Comparison of ENCODE assay signal across 20 cellular contexts in genomic region chr9:35713578-35713977, GRCh38. TPM values are rescaled to one million over a fixed set of nuclear protein-coding genes. Genes with fewer than 3 reads are reported as not detected.
DNase-seq lines count a peak whose midpoint lies in the region; ATAC-seq and TF ChIP-seq lines count a peak whose summit lies in the region.
"Had no signal": no experiment of that assay in that cellular context is flagged by ENCODE, and none has a peak within 500 bp of the region (broad histone marks: within the 10 kb centered on the region; RNA-seq: fewer than 3 reads in every experiment).

No MANE protein-coding gene starts in this region.

- H3K4me3 Mint-ChIP-seq in activated T-cell treated with anti-CD3 and anti-CD28 coated beads, Interleukin-2, amount 50 U/mL, for 24 hours, result no peak overlapping the region
- H3K4me3 Mint-ChIP-seq in chondrocyte (ENCODE audit: unreplicated experiment), result no peak overlapping the region
- H3K4me3 Mint-ChIP-seq in stimulated activated effector memory CD8-positive, alpha-beta T cell treated with anti-CD3 and anti-CD28 coated beads, Interleukin-12 subunit alpha, Interleukin-12 subunit beta, amount 100 ng/mL, for 72 hours, result no peak overlapping the region
- H3K4me3 Mint-ChIP-seq in activated naive CD4-positive, alpha-beta T cell treated with anti-CD3 and anti-CD28 coated beads, Interleukin-2, amount 10 ng/mL, durations not matched to agents 7 days and 5 days, result no peak overlapping the region

- peak overlapping the region; percentile 44 for H3K27ac Mint-ChIP-seq in activated T-cell treated with anti-CD3 and anti-CD28 coated beads, Interleukin-2, amount 50 U/mL, for 24 hours
- H3K27ac Mint-ChIP-seq in chondrocyte (ENCODE audit: unreplicated experiment), result peak overlapping the region; percentile 77
- H3K27ac Mint-ChIP-seq in stimulated activated effector memory CD8-positive, alpha-beta T cell treated with anti-CD3 and anti-CD28 coated beads, Interleukin-12 subunit alpha, Interleukin-12 subunit beta, amount 100 ng/mL, for 72 hours, result peak overlapping the region; percentile 81
- no peak overlapping the region for H3K27ac Mint-ChIP-seq in activated naive CD4-positive, alpha-beta T cell treated with anti-CD3 and anti-CD28 coated beads, Interleukin-2, amount 10 ng/mL, durations not matched to agents 7 days and 5 days

- no peaks in the 10 kb centered on the region for H3K9me3 Mint-ChIP-seq in activated T-cell treated with anti-CD3 and anti-CD28 coated beads, Interleukin-2, amount 50 U/mL, for 24 hours
- H3K9me3 Mint-ChIP-seq in chondrocyte (ENCODE audit: low read depth), result no peaks in the 10 kb centered on the region
- no peaks in the 10 kb centered on the region for H3K9me3 Mint-ChIP-seq in stimulated activated effector memory CD8-positive, alpha-beta T cell treated with anti-CD3 and anti-CD28 coated beads, Interleukin-12 subunit alpha, Interleukin-12 subunit beta, amount 100 ng/mL, for 72 hours
- H3K9me3 Mint-ChIP-seq in activated naive CD4-positive, alpha-beta T cell treated with anti-CD3 and anti-CD28 coated beads, Interleukin-2, amount 10 ng/mL, durations not matched to agents 7 days and 5 days, result no peaks in the 10 kb centered on the region

- intact Hi-C loops in PC-3 (cut with micrococcal nuclease) (no loop called here), prostate gland (cut with DNase I) (no loop called here)

- ATAC-seq in stimulated activated effector memory CD8-positive, alpha-beta T cell treated with anti-CD3 and anti-CD28 coated beads, Interleukin-12 subunit alpha, Interleukin-12 subunit beta, amount 100 ng/mL, for 72 hours, result no peak
- ATAC-seq in PC-3, result no peak

- peaks cover 7% of the 10 kb centered on the region for H3K4me1 Mint-ChIP-seq in activated T-cell treated with anti-CD3 and anti-CD28 coated beads, Interleukin-2, amount 50 U/mL, for 24 hours (ENCODE audit: low read depth)
- no peaks in the 10 kb centered on the region for H3K4me1 Mint-ChIP-seq in chondrocyte (ENCODE audit: low read depth)
- peaks cover 19% of the 10 kb centered on the region for H3K4me1 Mint-ChIP-seq in stimulated activated effector memory CD8-positive, alpha-beta T cell treated with anti-CD3 and anti-CD28 coated beads, Interleukin-12 subunit alpha, Interleukin-12 subunit beta, amount 100 ng/mL, for 72 hours
- H3K4me1 Mint-ChIP-seq in activated naive CD4-positive, alpha-beta T cell treated with anti-CD3 and anti-CD28 coated beads, Interleukin-2, amount 10 ng/mL, durations not matched to agents 7 days and 5 days, result no peaks in the 10 kb centered on the region

- H2AFZ ChIP-seq in PC-3 (ENCODE audit: low read length), result no peak overlapping the region

- TF ChIP-seq CTCF in HEK293 (tag by site-specific recombination; IDR thresholded peaks at IDR 0.05) (no peak), chondrocyte (IDR thresholded peaks at IDR 0.05) (no peak), PC-3 (conservative IDR thresholded peaks at IDR 0.05; ENCODE audit: low read depth, low read length) (no peak), prostate gland (IDR thresholded peaks at IDR 0.05) (no peak)

- H3K4me2 ChIP-seq in PC-3 (ENCODE audit: low read length), result no peak overlapping the region

- H3F3A ChIP-seq in PC-3 (ENCODE audit: low read length, unreplicated experiment), result no peaks in the 10 kb centered on the region

- POLR2A ChIA-PET in HEK293 (lab: Yijun Ruan, JAX), result interaction anchor here (1.1 to 1.4 kb wide), 2 partner anchors 19 to 22 kb away, joined by 3 to 6 read pairs; no protein-coding TSS in a partner anchor
- POLR2A ChIA-PET in PC-3 (lab: Charles Lee; ENCODE audit: unreplicated experiment), result no interaction called here

- H3K27me3 ChIP-seq in PC-3 (ENCODE audit: low read length) (no peaks in the 10 kb centered on the region), prostate gland (replicated peaks; ENCODE audit: insufficient read depth) (no peaks in the 10 kb centered on the region)
- H3K27me3 ChIP-seq: Peyer's patch had no signal

- no peak for DNase-seq in activated T-cell treated with anti-CD3 and anti-CD28 coated beads, Interleukin-2, amount 50 U/mL, for 24 hours
- no peak for DNase-seq in activated T-cell treated with anti-CD3 and anti-CD28 coated beads, Interleukin-2, amount 50 U/mL, for 48 hours
- DNase-seq in chondrocyte (ENCODE audit: low spot score) (no peak), PC-3 (no peak), prostate gland (ENCODE audit: low spot score) (no peak)
- no peak for DNase-seq in stimulated activated effector memory CD8-positive, alpha-beta T cell treated with anti-CD3 and anti-CD28 coated beads, Interleukin-12 subunit alpha, Interleukin-12 subunit beta, amount 100 ng/mL, for 72 hours (ENCODE audit: low spot score in 2 of 2)
- no peak for DNase-seq in activated naive CD4-positive, alpha-beta T cell treated with anti-CD3 and anti-CD28 coated beads, Interleukin-2, amount 10 ng/mL, durations not matched to agents 7 days and 5 days
- DNase-seq: AML-193, COR-L47, DMS 273 treated with DMSO at 0.1 percent for 48 hours, DND-41, KG1, NCI-H1417, NCI-H187, NCI-H2107, NCI-H524, Peyer's patch had no signal

- H3K9ac ChIP-seq in PC-3 (ENCODE audit: low read length), result no peak overlapping the region

- 96% methylated on average over 3 of the region's 3 CpGs for WGBS in prostate gland

- H3K4me3 ChIP-seq in HEK293 (ENCODE audit: low read depth, low read length), result no peak overlapping the region
- H3K4me3 ChIP-seq in PC-3 (ENCODE audit: low read length), result no peak overlapping the region
- H3K4me3 ChIP-seq in prostate gland, result no peak overlapping the region
- H3K4me3 ChIP-seq: Peyer's patch had no signal

- H3K9me3 ChIP-seq in HEK293 (ENCODE audit: control insufficient read depth, insufficient read depth, low read depth, low read length), result no peaks in the 10 kb centered on the region
- H3K9me3 ChIP-seq in PC-3 (ENCODE audit: low read length), result no peaks in the 10 kb centered on the region
- H3K9me3 ChIP-seq in prostate gland, result no peaks in the 10 kb centered on the region
- H3K9me3 ChIP-seq: Peyer's patch had no signal

- H3K27ac ChIP-seq in HEK293 (ENCODE audit: extremely low read depth, low read depth, low read length), result no peak overlapping the region
- H3K27ac ChIP-seq in PC-3 (ENCODE audit: low read length), result no peak overlapping the region
- no peak overlapping the region for H3K27ac ChIP-seq in prostate gland
- H3K27ac ChIP-seq: 22Rv1, C4-2B, Peyer's patch had no signal

- no peaks in the 10 kb centered on the region for H3K27me3 Mint-ChIP-seq in activated T-cell treated with anti-CD3 and anti-CD28 coated beads, Interleukin-2, amount 50 U/mL, for 24 hours
- H3K27me3 Mint-ChIP-seq in chondrocyte (ENCODE audit: low read depth), result no peaks in the 10 kb centered on the region
- no peaks in the 10 kb centered on the region for H3K27me3 Mint-ChIP-seq in activated naive CD4-positive, alpha-beta T cell treated with anti-CD3 and anti-CD28 coated beads, Interleukin-2, amount 10 ng/mL, durations not matched to agents 7 days and 5 days

- H3K36me3 ChIP-seq in HEK293 (ENCODE audit: control insufficient read depth in 2 of 2, insufficient read depth in 1 of 2, low read length in 2 of 2) (peaks cover 18 to 91% of the 10 kb centered on the region in 2 experiments), PC-3 (ENCODE audit: low read depth, low read length) (peaks cover 44% of the 10 kb centered on the region), prostate gland (peaks cover 52 to 63% of the 10 kb centered on the region in 2 donors)

- no peaks in the 10 kb centered on the region for H3K9me2 ChIP-seq in PC-3 (replicated peaks; ENCODE audit: low read length)

- CTCF ChIA-PET in HEK293 (lab: Yijun Ruan, JAX), result interaction anchor here (0.6 to 6.4 kb wide), 7 partner anchors 17 to 198 kb away, joined by 3 to 47 read pairs (median 4); no protein-coding TSS in a partner anchor
- CTCF ChIA-PET in PC-3 (lab: Charles Lee), result no interaction called here
- CTCF ChIA-PET in activated naive CD4-positive, alpha-beta T cell treated with anti-CD3 and anti-CD28 coated beads, Interleukin-2, amount 10 ng/mL, durations not matched to agents 7 days and 5 days (lab: Charles Lee), result interaction anchor here (1.0 to 6.7 kb wide), 2 partner anchors 17 to 98 kb away, joined by 3 to 31 read pairs; no protein-coding TSS in a partner anchor

- no peak for TF ChIP-seq POLR2A in prostate gland (IDR thresholded peaks at IDR 0.05)

- H3K4me1 ChIP-seq in HEK293 (ENCODE audit: control insufficient read depth, insufficient read depth, low read length) (no peaks in the 10 kb centered on the region), PC-3 (ENCODE audit: insufficient read depth, low read length) (no peaks in the 10 kb centered on the region), prostate gland (replicated peaks) (no peaks in the 10 kb centered on the region)

- H3K79me2 ChIP-seq in PC-3 (ENCODE audit: low read length), result no peaks in the 10 kb centered on the region

- BruUV-seq in PC-3 (replicated peaks; lab: Mats Ljungman, UMichigan), result no TSS peak

- H4K20me1 ChIP-seq in PC-3 (ENCODE audit: low read length), result no peaks in the 10 kb centered on the region

- peaks cover 85% of the 10 kb centered on the region for H3K36me3 Mint-ChIP-seq in activated T-cell treated with anti-CD3 and anti-CD28 coated beads, Interleukin-2, amount 50 U/mL, for 24 hours (ENCODE audit: low read depth)
- H3K36me3 Mint-ChIP-seq in chondrocyte (ENCODE audit: low read depth), result peaks cover 65% of the 10 kb centered on the region
- H3K36me3 Mint-ChIP-seq in stimulated activated effector memory CD8-positive, alpha-beta T cell treated with anti-CD3 and anti-CD28 coated beads, Interleukin-12 subunit alpha, Interleukin-12 subunit beta, amount 100 ng/mL, for 72 hours, result no peaks in the 10 kb centered on the region
- H3K36me3 Mint-ChIP-seq in activated naive CD4-positive, alpha-beta T cell treated with anti-CD3 and anti-CD28 coated beads, Interleukin-2, amount 10 ng/mL, durations not matched to agents 7 days and 5 days, result peaks cover 82% of the 10 kb centered on the region

TF ChIP-seq in HEK293, 187 proteins besides CTCF, POLR2A, EP300 and RAD21:
- no peak for TF ChIP-seq ZNF394 (tag by site-specific recombination; IDR thresholded peaks at IDR 0.05; ENCODE audit: borderline replicate concordance)
- peak; percentile 71 for TF ChIP-seq PRDM1 (tag by site-specific recombination; IDR thresholded peaks at IDR 0.05)
- no peak for TF ChIP-seq ZNF404 (tag by site-specific recombination; IDR thresholded peaks at IDR 0.05)
- peak; percentile 88 for TF ChIP-seq ZNF366 (tag by site-specific recombination; conservative IDR thresholded peaks at IDR 0.05)

RNA-seq across cellular contexts. Expression of gene TLN1, which starts 18.4 kb away (rescaled TPM):
- total RNA-seq in chondrocyte (490 to 684 TPM (median 655 TPM) in 3 replicates), PC-3 (2014; rRNA removed) (118 and 153 TPM in 2 replicates), prostate gland (100 to 1,000 TPM; 167 to 315 TPM)

RNA-seq across cellular contexts. Expression of gene CREB3, which starts 18.9 kb away (rescaled TPM):
- total RNA-seq in chondrocyte (55.5 to 63.4 TPM (median 56.7 TPM) in 3 replicates), PC-3 (2014; rRNA removed) (34.8 and 47.1 TPM in 2 replicates), prostate gland (100 to 1,000 TPM in 1 of 2 donors, 10 to 100 TPM in 1; 60.9 to 120 TPM)

RNA-seq across cellular contexts. Expression of gene TPM2, which starts 23.9 kb away (rescaled TPM):
- total RNA-seq in chondrocyte (498 to 2,023 TPM (median 2,016 TPM) in 3 replicates), PC-3 (2014; rRNA removed) (7.0 and 10.4 TPM in 2 replicates), prostate gland (1,000 to 10,000 TPM; 1,037 to 1,042 TPM)

RNA-seq across cellular contexts. Expression of gene GBA2, which starts 35.5 kb away (rescaled TPM):
- total RNA-seq in chondrocyte, result 50.9 to 52.1 TPM (median 51.6 TPM) in 3 replicates
- 60.9 and 81.7 TPM in 2 replicates for total RNA-seq in PC-3 (2014; rRNA removed)
- total RNA-seq in prostate gland, result 10 to 100 TPM; 48.5 to 55.4 TPM

RNA-seq across cellular contexts. Expression of gene RGP1, which starts 35.5 kb away (rescaled TPM):
- 27.7 to 28.6 TPM (median 27.9 TPM) in 3 replicates for total RNA-seq in chondrocyte
- total RNA-seq in PC-3 (2014; rRNA removed), result 13.8 and 14.3 TPM in 2 replicates
- total RNA-seq in prostate gland, result 10 to 100 TPM; 19.4 to 30.3 TPM

Comparison
In these comparisons a context has a peak if more than half of its experiments do, and no peak if none do; other contexts are left out.
1. RNA of gene TPM2, which starts 23.9 kb away (total RNA-seq): 498 to 2,023 TPM in chondrocyte and 1,037 to 1,042 TPM in prostate gland; 7.0 to 10.4 TPM in PC-3; every median in the first group is over 10 times any median in the second.